Comparison of ENCODE assay signal across 9 cellular contexts in genomic region chr1:32900371-32900955, GRCh38. TPM values are rescaled to one million over a fixed set of nuclear protein-coding genes. Genes with fewer than 3 reads are reported as not detected.
DNase-seq lines count a peak whose midpoint lies in the region; ATAC-seq and TF ChIP-seq lines count a peak whose summit lies in the region.
"Had no signal": no experiment of that assay in that cellular context is flagged by ENCODE, and none has a peak within 500 bp of the region (broad histone marks: within the 10 kb centered on the region; RNA-seq: fewer than 3 reads in every experiment).

No MANE protein-coding gene starts in this region.

- DNase-seq in activated T-cell treated with anti-CD3 and anti-CD28 coated beads, Interleukin-2, amount 50 U/mL, for 72 hours: no peak
- no peak for DNase-seq in activated T-cell treated with anti-CD3 and anti-CD28 coated beads, Interleukin-2, amount 50 U/mL, for 48 hours
- no peak for DNase-seq in choroid plexus epithelial cell (ENCODE audit: low read depth)
- no peak for DNase-seq in mesendoderm
- DNase-seq in NCI-H146 (lab: John Stamatoyannopoulos, UW): no peak
- no peak for DNase-seq in CD1c-positive myeloid dendritic cell (ENCODE audit: extremely low spot score)
- DNase-seq in NOMO-1 treated with dmso at 0.1 percent for 144 hours (lab: John Stamatoyannopoulos, UW; ENCODE audit: unreplicated experiment): no peak

- no peak overlapping the region for H2BK120ac ChIP-seq in mesendoderm (ENCODE audit: low read depth, low read length)

- no peak overlapping the region for H2BK5ac ChIP-seq in mesendoderm (ENCODE audit: low read length)

- H2BK15ac ChIP-seq in mesendoderm (replicated peaks; ENCODE audit: low read depth): no peak overlapping the region

- H4K8ac ChIP-seq in mesendoderm (ENCODE audit: low read depth, low read length): no peak overlapping the region

- H3K27me3 Mint-ChIP-seq in activated T-cell treated with anti-CD3 and anti-CD28 coated beads, Interleukin-2, amount 50 U/mL, for 72 hours (ENCODE audit: low read depth): peaks cover 54% of the 10 kb centered on the region

- H3K27me3 ChIP-seq in mesendoderm (ENCODE audit: insufficient read depth, low read length, poor library complexity): peaks cover 5% of the 10 kb centered on the region

- H2AK5ac ChIP-seq in mesendoderm (ENCODE audit: low read length): no peak overlapping the region

- H3K4me3 Mint-ChIP-seq in activated T-cell treated with anti-CD3 and anti-CD28 coated beads, Interleukin-2, amount 50 U/mL, for 72 hours: peak overlapping the region; percentile 71 to 77

- H3K18ac ChIP-seq in mesendoderm (ENCODE audit: low read length): no peak overlapping the region

- H3K36me3 ChIP-seq in mesendoderm (ENCODE audit: control insufficient read depth, insufficient read depth, low read length) (no peaks in the 10 kb centered on the region), urinary bladder (ENCODE audit: insufficient read depth) (no peaks in the 10 kb centered on the region)

- no peak for TF ChIP-seq CTCF in choroid plexus epithelial cell (conservative IDR thresholded peaks at IDR 0.05; ENCODE audit: low read depth, low read length)

- peak overlapping the region; percentile 76 for H3K56ac ChIP-seq in mesendoderm (ENCODE audit: low read length)

- ATAC-seq in activated T-cell treated with anti-CD3 and anti-CD28 coated beads, Interleukin-2, amount 50 U/mL, for 72 hours (replicated peaks in 1 of 2): no peak

- H3K9me3 Mint-ChIP-seq in activated T-cell treated with anti-CD3 and anti-CD28 coated beads, Interleukin-2, amount 50 U/mL, for 72 hours: no peaks in the 10 kb centered on the region

- peak overlapping the region; percentile 74 for H3K4me2 ChIP-seq in mesendoderm (ENCODE audit: low read length)

- H3K36me3 Mint-ChIP-seq in activated T-cell treated with anti-CD3 and anti-CD28 coated beads, Interleukin-2, amount 50 U/mL, for 72 hours (ENCODE audit: insufficient read depth in 2 of 2): peaks cover 0 to 2% of the 10 kb centered on the region in 2 donors

- no peak overlapping the region for H4K5ac ChIP-seq in mesendoderm (ENCODE audit: low read length)

- peaks cover 4% of the 10 kb centered on the region for H3K4me1 Mint-ChIP-seq in activated T-cell treated with anti-CD3 and anti-CD28 coated beads, Interleukin-2, amount 50 U/mL, for 72 hours (ENCODE audit: low read depth)

- H3K4me1 ChIP-seq in mesendoderm (ENCODE audit: control insufficient read depth, low read depth, low read length) (no peaks in the 10 kb centered on the region), urinary bladder (ENCODE audit: insufficient read depth) (no peaks in the 10 kb centered on the region)

- no CpG with 5 or more reads among the region's 22 CpGs for WGBS in mesendoderm (ENCODE audit: extremely low coverage, insufficient coverage, low lambda C conversion rate)
- 20% methylated on average over 22 of the region's 22 CpGs for WGBS in urinary bladder

- H3K4me3 ChIP-seq in choroid plexus epithelial cell (ENCODE audit: low read depth, low read length) (peak overlapping the region; percentile 61), mesendoderm (ENCODE audit: low read length) (no peak overlapping the region), urinary bladder (ENCODE audit: low read depth, low read length) (peak overlapping the region; percentile 81)

- H3K79me1 ChIP-seq in mesendoderm (ENCODE audit: low read length): no peaks in the 10 kb centered on the region

- peak overlapping the region; percentile 48 for H3K9ac ChIP-seq in mesendoderm (ENCODE audit: low read length)

- H3K27ac ChIP-seq in mesendoderm (ENCODE audit: low read depth, low read length) (no peak overlapping the region), urinary bladder (ENCODE audit: low read depth) (no peak overlapping the region)

- no peak overlapping the region for H3K23ac ChIP-seq in mesendoderm (ENCODE audit: low read length)

- H3K79me2 ChIP-seq in mesendoderm (ENCODE audit: control insufficient read depth, insufficient read depth, low read length): no peaks in the 10 kb centered on the region

- no peak overlapping the region for H3K27ac Mint-ChIP-seq in activated T-cell treated with anti-CD3 and anti-CD28 coated beads, Interleukin-2, amount 50 U/mL, for 72 hours

- H3K4ac ChIP-seq in mesendoderm (ENCODE audit: low read depth, low read length): no peak overlapping the region

RNA-seq across cellular contexts. Expression of gene TMEM54, which starts 0.7 kb away (rescaled TPM):
- 1 to 10 TPM; 1.4 to 2.0 TPM for total RNA-seq in activated T-cell treated with anti-CD3 and anti-CD28 coated beads, Interleukin-2, amount 50 U/mL, for 72 hours
- polyA plus RNA-seq in mesendoderm (2013, experiment 1 of 2): 8.4 TPM
- polyA plus RNA-seq in mesendoderm (2013, experiment 2 of 2): 8.0 TPM
- total RNA-seq in urinary bladder: 12.8 TPM
- 67.8 TPM for polyA plus RNA-seq in urinary bladder

RNA-seq across cellular contexts. Expression of gene HPCA, which starts 14.2 kb away (rescaled TPM):
- under 1 TPM in 1 of 2 donors, not detected in 1; 0.36 TPM for total RNA-seq in activated T-cell treated with anti-CD3 and anti-CD28 coated beads, Interleukin-2, amount 50 U/mL, for 72 hours
- polyA plus RNA-seq in mesendoderm (2013, experiment 1 of 2): 0.58 TPM
- polyA plus RNA-seq in mesendoderm (2013, experiment 2 of 2): 0.95 TPM
- total RNA-seq in urinary bladder: not detected
- polyA plus RNA-seq in urinary bladder: 0.29 TPM
- total RNA-seq: LHCN-M2 had no signal

RNA-seq across cellular contexts. Expression of gene FNDC5, which starts 29.8 kb away (rescaled TPM):
- not detected for total RNA-seq in activated T-cell treated with anti-CD3 and anti-CD28 coated beads, Interleukin-2, amount 50 U/mL, for 72 hours
- 0.63 TPM for polyA plus RNA-seq in mesendoderm (2013, experiment 1 of 2)
- polyA plus RNA-seq in mesendoderm (2013, experiment 2 of 2): 0.84 TPM
- 50.5 TPM for total RNA-seq in urinary bladder
- polyA plus RNA-seq in urinary bladder: 1.5 TPM

Comparison
In these comparisons a context has a peak if more than half of its experiments do, and no peak if none do; other contexts are left out.
1. RNA of gene FNDC5, which starts 29.8 kb away (total RNA-seq): 50.5 TPM in urinary bladder (single experiment); not detected in activated T-cell treated with anti-CD3 and anti-CD28 coated beads, Interleukin-2, amount 50 U/mL, for 72 hours; every median in the first group is over 10 times any median in the second.